In the genomic region with DNA sequence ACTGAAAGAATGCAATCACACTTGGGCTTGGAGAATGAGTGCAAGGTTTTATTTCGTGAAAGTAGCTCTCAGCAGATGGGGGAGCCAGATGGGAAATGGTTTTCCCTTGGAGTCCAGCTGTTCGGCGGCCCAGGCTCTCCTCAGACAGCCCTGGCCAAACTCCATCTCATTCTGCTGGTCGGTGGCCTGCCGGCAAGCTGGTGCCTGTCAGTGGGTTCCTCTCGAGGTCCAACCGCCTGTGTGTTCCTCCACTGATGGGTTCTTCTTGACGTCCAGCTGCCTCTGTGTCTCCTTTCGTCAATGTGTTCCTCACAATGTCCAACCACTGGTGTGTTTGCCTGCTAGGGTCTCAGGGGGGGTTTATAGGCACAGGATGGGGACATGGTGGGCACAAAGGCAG, we compare ENCODE assay signal across 22 cellular contexts.
"Had no signal": no experiment of that assay in that cellular context is flagged by ENCODE, and none has a peak within 500 bp of the region (broad histone marks: within the 10 kb centered on the region; RNA-seq: fewer than 3 reads in every experiment).

No MANE protein-coding gene starts in this region.

- DNase-seq: stimulated activated CD4-positive, alpha-beta T cell treated with anti-CD3 and anti-CD28 coated beads, Interleukin-2, amount 100 ng/mL, for 48 hours; stimulated activated CD4-positive, alpha-beta T cell treated with anti-CD3 and anti-CD28 coated beads, Interleukin-4, amount 100 ng/mL, for 1 hour; stimulated activated CD4-positive, alpha-beta T cell treated with anti-CD3 and anti-CD28 coated beads, Interleukin-4, amount 100 ng/mL, for 24 hours; stimulated activated CD8-positive, alpha-beta memory T cell treated with anti-CD3 and anti-CD28 coated beads, Interleukin-4, amount 100 ng/mL, for 48 hours; stimulated activated naive B cell treated with anti-CD40 and anti-IgM and Interleukin-4, amounts not matched to agents 10 μg/mL and 1 μg/mL and 100 μg/mL, for 72 hours; stimulated activated naive CD4-positive, alpha-beta T cell; stimulated activated naive CD4-positive, alpha-beta T cell treated with Interleukin-2 at 50 U/mL for 16 hours; stimulated activated naive CD8-positive, alpha-beta T cell treated with anti-CD3 and anti-CD28 coated beads, Interleukin-15, amount 100 ng/mL, for 72 hours; stimulated activated naive CD8-positive, alpha-beta T cell treated with anti-CD3 and anti-CD28 coated beads, Interleukin-15, Interleukin-2, amounts not matched to agents 100 U/mL and 50 U/mL, for 24 hours; stomach; substantia nigra; testis; thyroid gland; tibial artery; transverse colon; trophoblast cell; upper lobe of right lung; uterus had no signal

- H3K27me3 Mint-ChIP-seq: stimulated activated memory B cell treated with anti-CD40 and anti-IgM and Interleukin-4, amounts not matched to agents 10 μg/mL and 1 μg/mL and 100 μg/mL, for 72 hours; stimulated activated naive CD8-positive, alpha-beta T cell treated with anti-CD3 and anti-CD28 coated beads, Interleukin-15, amount 100 ng/mL, for 72 hours; stimulated activated naive CD8-positive, alpha-beta T cell treated with anti-CD3 and anti-CD28 coated beads, Interleukin-15, Interleukin-2, amounts not matched to agents 100 ng/mL and 50 ng/mL, for 24 hours; type B pancreatic cell had no signal

- H3K4me3 Mint-ChIP-seq: stimulated activated effector memory CD8-positive, alpha-beta T cell treated with anti-CD3 and anti-CD28 coated beads, Interleukin-12 subunit alpha, Interleukin-12 subunit beta, amount 100 ng/mL, for 72 hours; stimulated activated memory B cell treated with anti-CD40 and anti-IgM and Interleukin-4, amounts not matched to agents 10 μg/mL and 1 μg/mL and 100 μg/mL, for 72 hours; stimulated activated naive B cell treated with anti-CD40 and anti-IgM and Interleukin-4, amounts not matched to agents 10 μg/mL and 1 μg/mL and 100 μg/mL, for 72 hours; stimulated activated naive CD8-positive, alpha-beta T cell treated with anti-CD3 and anti-CD28 coated beads, Interleukin-15, amount 100 ng/mL, for 72 hours; stimulated activated naive CD8-positive, alpha-beta T cell treated with anti-CD3 and anti-CD28 coated beads, Interleukin-15, Interleukin-2, amounts not matched to agents 100 ng/mL and 50 ng/mL, for 24 hours; type B pancreatic cell had no signal

- H3K4me1 Mint-ChIP-seq: stimulated activated effector memory CD8-positive, alpha-beta T cell treated with anti-CD3 and anti-CD28 coated beads, Interleukin-12 subunit alpha, Interleukin-12 subunit beta, amount 100 ng/mL, for 72 hours; stimulated activated memory B cell treated with anti-CD40 and anti-IgM and Interleukin-4, amounts not matched to agents 10 μg/mL and 1 μg/mL and 100 μg/mL, for 72 hours; stimulated activated naive B cell treated with anti-CD40 and anti-IgM and Interleukin-4, amounts not matched to agents 10 μg/mL and 1 μg/mL and 100 μg/mL, for 72 hours; stimulated activated naive CD8-positive, alpha-beta T cell treated with anti-CD3 and anti-CD28 coated beads, Interleukin-15, amount 100 ng/mL, for 72 hours had no signal

- H3K36me3 Mint-ChIP-seq: stimulated activated effector memory CD8-positive, alpha-beta T cell treated with anti-CD3 and anti-CD28 coated beads, Interleukin-12 subunit alpha, Interleukin-12 subunit beta, amount 100 ng/mL, for 72 hours; stimulated activated memory B cell treated with anti-CD40 and anti-IgM and Interleukin-4, amounts not matched to agents 10 μg/mL and 1 μg/mL and 100 μg/mL, for 72 hours; stimulated activated naive B cell treated with anti-CD40 and anti-IgM and Interleukin-4, amounts not matched to agents 10 μg/mL and 1 μg/mL and 100 μg/mL, for 72 hours; type B pancreatic cell had no signal

- ATAC-seq: stimulated activated effector memory CD8-positive, alpha-beta T cell treated with anti-CD3 and anti-CD28 coated beads, Interleukin-12 subunit alpha, Interleukin-12 subunit beta, amount 100 ng/mL, for 72 hours; stimulated activated memory B cell treated with anti-CD40 and anti-IgM and Interleukin-4, amounts not matched to agents 10 μg/mL and 1 μg/mL and 100 μg/mL, for 72 hours; stimulated activated naive B cell treated with anti-CD40 and anti-IgM and Interleukin-4, amounts not matched to agents 10 μg/mL and 1 μg/mL and 100 μg/mL, for 72 hours; stimulated activated naive CD8-positive, alpha-beta T cell treated with anti-CD3 and anti-CD28 coated beads, Interleukin-15, amount 100 ng/mL, for 72 hours; stimulated activated naive CD8-positive, alpha-beta T cell treated with anti-CD3 and anti-CD28 coated beads, Interleukin-15, Interleukin-2, amounts not matched to agents 100 U/mL and 50 U/mL, for 24 hours; upper lobe of right lung had no signal

- H3K27ac Mint-ChIP-seq: stimulated activated effector memory CD8-positive, alpha-beta T cell treated with anti-CD3 and anti-CD28 coated beads, Interleukin-12 subunit alpha, Interleukin-12 subunit beta, amount 100 ng/mL, for 72 hours; stimulated activated memory B cell treated with anti-CD40 and anti-IgM and Interleukin-4, amounts not matched to agents 10 μg/mL and 1 μg/mL and 100 μg/mL, for 72 hours; stimulated activated naive B cell treated with anti-CD40 and anti-IgM and Interleukin-4, amounts not matched to agents 10 μg/mL and 1 μg/mL and 100 μg/mL, for 72 hours; stimulated activated naive CD8-positive, alpha-beta T cell treated with anti-CD3 and anti-CD28 coated beads, Interleukin-15, amount 100 ng/mL, for 72 hours; stimulated activated naive CD8-positive, alpha-beta T cell treated with anti-CD3 and anti-CD28 coated beads, Interleukin-15, Interleukin-2, amounts not matched to agents 100 ng/mL and 50 ng/mL, for 24 hours; type B pancreatic cell had no signal

- H3K9me3 Mint-ChIP-seq: stimulated activated memory B cell treated with anti-CD40 and anti-IgM and Interleukin-4, amounts not matched to agents 10 μg/mL and 1 μg/mL and 100 μg/mL, for 72 hours; stimulated activated naive CD8-positive, alpha-beta T cell treated with anti-CD3 and anti-CD28 coated beads, Interleukin-15, amount 100 ng/mL, for 72 hours; stimulated activated naive CD8-positive, alpha-beta T cell treated with anti-CD3 and anti-CD28 coated beads, Interleukin-15, Interleukin-2, amounts not matched to agents 100 ng/mL and 50 ng/mL, for 24 hours; type B pancreatic cell had no signal
